ENCODE assay signal across 13 cellular contexts in genomic region chr20:1302578-1303541, GRCh38. TPM values are rescaled to one million over a fixed set of nuclear protein-coding genes. Genes with fewer than 3 reads are reported as not detected.
DNase-seq lines count a peak whose midpoint lies in the region; ATAC-seq and TF ChIP-seq lines count a peak whose summit lies in the region.
"Had no signal": no experiment of that assay in that cellular context is flagged by ENCODE, and none has a peak within 500 bp of the region (broad histone marks: within the 10 kb centered on the region; RNA-seq: fewer than 3 reads in every experiment).

No MANE protein-coding gene starts in this region.

- H3K9me3 ChIP-seq in sigmoid colon, result no peaks in the 10 kb centered on the region

- TF ChIP-seq POLR2A in sigmoid colon (IDR thresholded peaks at IDR 0.05), result no peak

- H3K36me3 ChIP-seq in sigmoid colon, result peaks cover 0 to 49% (median 1%) of the 10 kb centered on the region in 4 donors
- H3K36me3 ChIP-seq: cardiac muscle cell had no signal

- TF ChIP-seq CTCF in sigmoid colon (IDR thresholded peaks at IDR 0.05), result no peak

- TF ChIP-seq EP300 in sigmoid colon (IDR thresholded peaks at IDR 0.05), result no peak

- no peaks in the 10 kb centered on the region for H3K4me1 ChIP-seq in sigmoid colon
- H3K4me1 ChIP-seq: parathyroid adenoma had no signal

- intact Hi-C loops in sigmoid colon (cut with DNase I), result no loop called here

- ATAC-seq in GM21529 (IDR thresholded peaks at IDR 0.05; ENCODE audit: unreplicated experiment), result no peak
- ATAC-seq: left colon had no signal

- H3K4me3 ChIP-seq in sigmoid colon, result no peak overlapping the region
- H3K4me3 ChIP-seq: cardiac muscle cell had no signal

- peak overlapping the region; percentile 69 for H3K27ac ChIP-seq in angular gyrus (ENCODE audit: low read depth, low read length)
- H3K27ac ChIP-seq in sigmoid colon, result no peak overlapping the region
- H3K27ac ChIP-seq: cardiac muscle cell, parathyroid adenoma had no signal

- no peaks in the 10 kb centered on the region for H3K27me3 ChIP-seq in sigmoid colon
- H3K27me3 ChIP-seq: cardiac muscle cell had no signal

- 87 to 90% methylated on average over 13 of the region's 13 CpGs for WGBS in sigmoid colon, 2 donors

- DNase-seq in activated CD4-positive, alpha-beta T cell treated with anti-CD3 and anti-CD28 coated beads for 48 hours, result peak; percentile 15
- no peak for DNase-seq in activated CD4-positive, alpha-beta T cell treated with anti-CD3 and anti-CD28 coated beads, Interleukin-2, amount 50 U/mL, for 4 hours
- DNase-seq in NAMALWA (ENCODE audit: low spot score) (peak; percentile 72), sigmoid colon (peak; percentile 22), NCI-H187 (lab: John Stamatoyannopoulos, UW) (no peak)
- DNase-seq in stimulated activated CD4-positive, alpha-beta T cell treated with anti-CD3 and anti-CD28 coated beads, Interleukin-4, amount 100 ng/mL, for 24 hours, result no peak
- DNase-seq: HFFc6, NCI-H1436 treated with DMSO at 0.1 percent for 48 hours had no signal

RNA-seq across cellular contexts. Expression of gene SDCBP2, which starts 26.1 kb away (rescaled TPM):
- total RNA-seq in sigmoid colon, result 1 to 10 TPM; 1.1 to 3.6 (median 1.9) TPM
- polyA plus RNA-seq in sigmoid colon, result 100 to 1,000 TPM; 229 to 724 (median 339) TPM

RNA-seq across cellular contexts. Expression of gene SNPH, which starts 36.8 kb away (rescaled TPM):
- 10 to 100 TPM in 1 of 4 donors, 1 to 10 TPM in 3; 6.4 to 21.0 (median 8.9) TPM for total RNA-seq in sigmoid colon
- polyA plus RNA-seq in sigmoid colon, result 1 to 10 TPM in 1 of 3 donors, under 1 TPM in 2; under 0.01 to 4.4 (median 0.23) TPM

Comparison
In these comparisons a context has a peak if more than half of its experiments do, and no peak if none do; other contexts are left out.
1. DNase-seq: peak in activated CD4-positive, alpha-beta T cell treated with anti-CD3 and anti-CD28 coated beads for 48 hours (single experiment), NAMALWA (single experiment) and sigmoid colon (single experiment); none in activated CD4-positive, alpha-beta T cell treated with anti-CD3 and anti-CD28 coated beads, Interleukin-2, amount 50 U/mL, for 4 hours (0 of 2), NCI-H187 (0 of 2) and stimulated activated CD4-positive, alpha-beta T cell treated with anti-CD3 and anti-CD28 coated beads, Interleukin-4, amount 100 ng/mL, for 24 hours (single experiment).